Comparison of ENCODE assay signal across 8 cellular contexts in the genomic region with DNA sequence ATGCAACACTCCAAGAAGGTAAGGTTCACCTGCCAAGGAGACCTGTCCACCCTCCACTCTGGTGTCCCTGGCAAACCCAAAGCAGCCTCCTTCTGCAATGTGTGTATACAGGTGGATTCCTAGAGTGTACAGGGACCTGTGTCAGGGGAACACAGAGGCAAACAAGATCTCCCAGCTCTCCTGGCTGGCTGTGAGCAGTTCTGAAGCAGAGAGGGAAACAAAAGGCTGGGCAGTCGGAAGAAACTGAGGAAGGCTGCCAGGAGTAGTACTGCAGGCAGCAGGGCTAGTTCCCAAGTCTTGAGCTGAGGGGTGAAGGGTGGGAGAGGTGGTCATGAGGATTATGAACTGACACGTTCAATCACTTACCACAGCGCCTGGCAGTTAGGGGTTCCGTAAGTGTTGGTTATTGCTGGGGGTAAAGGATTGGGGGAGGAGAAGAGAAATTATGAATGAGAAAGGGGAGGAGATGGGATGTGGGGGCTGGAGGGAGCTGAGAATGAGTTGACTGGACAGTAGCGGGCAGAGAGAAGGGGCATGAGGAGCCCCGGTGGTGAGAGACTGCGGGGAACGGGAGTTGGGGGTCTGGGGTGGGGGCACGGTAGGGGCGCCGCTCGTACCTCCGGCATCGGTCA. TPM values are rescaled to one million over a fixed set of nuclear protein-coding genes. Genes with fewer than 3 reads are reported as not detected.
DNase-seq lines count a peak whose midpoint lies in the region; ATAC-seq, FAIRE-seq and TF ChIP-seq lines count a peak whose summit lies in the region.

No MANE protein-coding gene starts in this region.

- H3K4me3 Mint-ChIP-seq in CD4-positive, alpha-beta T cell: peak overlapping the region; percentile 93
- H3K4me3 Mint-ChIP-seq in mesothelial cell of epicardium: peak overlapping the region; percentile 95

- H3K9me3 Mint-ChIP-seq in CD4-positive, alpha-beta T cell: no peaks in the 10 kb centered on the region
- no peaks in the 10 kb centered on the region for H3K9me3 Mint-ChIP-seq in mesothelial cell of epicardium

- intact Hi-C loops in CD4-positive, alpha-beta T cell (cut with DNase I, micrococcal nuclease): loop anchor here in 1 of 2 experiments (2.0 kb wide), 3 partner anchors 38 to 70 kb away; a partner anchor contains a TSS

- peaks cover 47% of the 10 kb centered on the region for H3K4me1 Mint-ChIP-seq in CD4-positive, alpha-beta T cell (ENCODE audit: low read depth)
- peaks cover 31% of the 10 kb centered on the region for H3K4me1 Mint-ChIP-seq in mesothelial cell of epicardium

- no peak for TF ChIP-seq CTCF in CD4-positive, alpha-beta T cell (IDR thresholded peaks at IDR 0.05)
- TF ChIP-seq CTCF in bronchial epithelial cell (IDR thresholded peaks at IDR 0.05; ENCODE audit: insufficient read depth, low read length, severe bottlenecking) (no peak), mesothelial cell of epicardium (IDR thresholded peaks at IDR 0.05; ENCODE audit: unreplicated experiment) (no peak)

- POLR2A ChIA-PET in CD4-positive, alpha-beta T cell (lab: Charles Lee): interaction anchor here (0.6 to 3.0 kb wide), 19 partner anchors 16 to 733 kb away, joined by 3 to 40 read pairs (median 5); a partner anchor contains a TSS

- CTCF ChIA-PET in CD4-positive, alpha-beta T cell (lab: Charles Lee): interaction anchor here (1.2 to 1.8 kb wide), 2 partner anchors 48 to 118 kb away, joined by 3 to 10 read pairs; a partner anchor contains a TSS

- peak overlapping the region; percentile 96 for H3K4me3 ChIP-seq in bronchial epithelial cell (ENCODE audit: low read depth, low read length)

- H3K36me3 ChIP-seq in KOPT-K1 (ENCODE audit: insufficient read depth, low read length): peaks cover 29% of the 10 kb centered on the region
- H3K36me3 ChIP-seq in bronchial epithelial cell (ENCODE audit: control insufficient read depth, insufficient read depth, low read length): peaks cover 7% of the 10 kb centered on the region

- no peaks in the 10 kb centered on the region for H3K27me3 Mint-ChIP-seq in CD4-positive, alpha-beta T cell
- no peaks in the 10 kb centered on the region for H3K27me3 Mint-ChIP-seq in mesothelial cell of epicardium (ENCODE audit: low read depth)

- no peaks in the 10 kb centered on the region for H3K27me3 ChIP-seq in CD4-positive, alpha-beta T cell (ENCODE audit: control insufficient read depth, insufficient read depth, low read length)
- no peaks in the 10 kb centered on the region for H3K27me3 ChIP-seq in bronchial epithelial cell (ENCODE audit: control insufficient read depth, insufficient read depth, low read length)

- peak overlapping the region; percentile 69 for H3K27ac Mint-ChIP-seq in CD4-positive, alpha-beta T cell
- peak overlapping the region; percentile 92 for H3K27ac Mint-ChIP-seq in mesothelial cell of epicardium

- DNase-seq in CD4-positive, alpha-beta T cell: no peak
- DNase-seq in bronchial epithelial cell (ENCODE audit: low read depth) (no peak), mesothelial cell of epicardium (ENCODE audit: low spot score in 2 of 2, unreplicated experiment in 2 of 2) (no peak), NCI-H128 (lab: John Stamatoyannopoulos, UW; ENCODE audit: unreplicated experiment) (no peak)

- no peak for FAIRE-seq in bronchial epithelial cell (lab: Jason Lieb, UNC)

- H3K36me3 Mint-ChIP-seq in CD4-positive, alpha-beta T cell (ENCODE audit: low read depth): peaks cover 43% of the 10 kb centered on the region
- peaks cover 11% of the 10 kb centered on the region for H3K36me3 Mint-ChIP-seq in mesothelial cell of epicardium

- H3K27ac ChIP-seq in CD4-positive, alpha-beta T cell (ENCODE audit: low read depth, low read length): peak overlapping the region; percentile 39
- peak overlapping the region; percentile 73 for H3K27ac ChIP-seq in KOPT-K1 (ENCODE audit: low read depth, low read length, poor library complexity, severe bottlenecking)

- no peaks in the 10 kb centered on the region for H3K9me3 ChIP-seq in CD4-positive, alpha-beta T cell (ENCODE audit: control insufficient read depth, low read length)
- H3K9me3 ChIP-seq in KOPT-K1 (ENCODE audit: insufficient read depth, low read length, poor library complexity, severe bottlenecking): no peaks in the 10 kb centered on the region

- no peak for ATAC-seq in CD4-positive, alpha-beta T cell (ENCODE audit: poor library complexity)
- ATAC-seq in HG03378 (IDR thresholded peaks at IDR 0.05; ENCODE audit: unreplicated experiment) (no peak), GM21825 (IDR thresholded peaks at IDR 0.05; ENCODE audit: unreplicated experiment) (no peak), HG02798 (IDR thresholded peaks at IDR 0.05; ENCODE audit: poor library complexity, unreplicated experiment) (no peak)

RNA-seq across cellular contexts. Expression of a gene that starts 0.7 kb away (rescaled TPM):
- total RNA-seq in CD4-positive, alpha-beta T cell: 10 to 100 TPM; 40.0 to 43.8 TPM
- 8.2 and 12.2 TPM in 2 replicates for total RNA-seq in bronchial epithelial cell
- total RNA-seq in mesothelial cell of epicardium: 26.4 to 30.6 TPM (median 30.5 TPM) in 3 replicates

RNA-seq across cellular contexts. Expression of a gene that starts 25.0 kb away (rescaled TPM):
- not detected for total RNA-seq in CD4-positive, alpha-beta T cell
- total RNA-seq in bronchial epithelial cell: 1.2 and 2.4 TPM in 2 replicates
- total RNA-seq in mesothelial cell of epicardium: 13.6 to 14.6 TPM (median 14.2 TPM) in 3 replicates

RNA-seq across cellular contexts. Expression of a gene that starts 25.9 kb away (rescaled TPM):
- total RNA-seq in CD4-positive, alpha-beta T cell: not detected
- total RNA-seq in bronchial epithelial cell (1.8 and 2.9 TPM in 2 replicates), mesothelial cell of epicardium (28.8 to 30.4 TPM (median 29.1 TPM) in 3 replicates)

RNA-seq across cellular contexts. Expression of a gene that starts 36.6 kb away (rescaled TPM):
- 10 to 100 TPM; 56.9 to 63.3 TPM for total RNA-seq in CD4-positive, alpha-beta T cell
- total RNA-seq in bronchial epithelial cell (49.8 and 66.1 TPM in 2 replicates), mesothelial cell of epicardium (85.9 to 93.0 TPM (median 87.5 TPM) in 3 replicates)

RNA-seq across cellular contexts. Expression of a gene that starts 48.4 kb away (rescaled TPM):
- total RNA-seq in CD4-positive, alpha-beta T cell: 10 to 100 TPM; 13.1 to 14.1 TPM
- total RNA-seq in bronchial epithelial cell (24.7 and 28.7 TPM in 2 replicates), mesothelial cell of epicardium (47.3 to 51.3 TPM (median 48.3 TPM) in 3 replicates)
